In genomic region chr22:23129149-23129548, GRCh38 we compare ENCODE assay signal across 18 cellular contexts. TPM values are rescaled to one million over a fixed set of nuclear protein-coding genes. Genes with fewer than 3 reads are reported as not detected.
DNase-seq lines count a peak whose midpoint lies in the region; ATAC-seq and TF ChIP-seq lines count a peak whose summit lies in the region.
"Had no signal": no experiment of that assay in that cellular context is flagged by ENCODE, and none has a peak within 500 bp of the region (broad histone marks: within the 10 kb centered on the region; RNA-seq: fewer than 3 reads in every experiment).

No MANE protein-coding gene starts in this region.

- no peaks in the 10 kb centered on the region for H3K27me3 ChIP-seq in breast epithelium
- H3K27me3 ChIP-seq in dorsolateral prefrontal cortex = no peaks in the 10 kb centered on the region
- H3K27me3 ChIP-seq: BLaER1 had no signal

- H3K27ac ChIP-seq in breast epithelium (no peak overlapping the region), dorsolateral prefrontal cortex (peak overlapping the region in 54 of 59 donors; percentile 40 to 100 (median 87)), substantia nigra (ENCODE audit: low read depth, low read length, poor library complexity, severe bottlenecking) (peak overlapping the region; percentile 82), coronary artery (no peak overlapping the region)
- H3K27ac ChIP-seq: BLaER1, GM23248 had no signal

- H3K36me3 Mint-ChIP-seq in MCF 10A (ENCODE audit: insufficient read depth, unreplicated experiment) (no peaks in the 10 kb centered on the region), naive B cell (no peaks in the 10 kb centered on the region)
- H3K36me3 Mint-ChIP-seq: CD14-positive monocyte; CD4-positive, alpha-beta memory T cell had no signal

- H3K4me1 Mint-ChIP-seq in MCF 10A (ENCODE audit: insufficient read depth, unreplicated experiment) (no peaks in the 10 kb centered on the region), naive B cell (peaks cover 0 to 7% (median 5%) of the 10 kb centered on the region in 3 donors)

- BruUV-seq in MCF 10A (replicated peaks; lab: Mats Ljungman, UMichigan) = no TSS peak

- H3K9me3 ChIP-seq in breast epithelium = no peaks in the 10 kb centered on the region
- H3K9me3 ChIP-seq: BLaER1, HAP-1 had no signal

- intact Hi-C loops in MCF 10A (cut with micrococcal nuclease) (no loop called here), breast epithelium (cut with DNase I; ENCODE audit: low total_unique reads) (no loop called here), dorsolateral prefrontal cortex (cut with DNase I) (loop anchor here (5.0 to 10.0 kb wide), 2 partner anchors 57 to 284 kb away; partner anchors contain the start of gene GNAZ (in 2 of the 2))

- H3K4me3 Mint-ChIP-seq in MCF 10A (ENCODE audit: unreplicated experiment) (no peak overlapping the region), naive B cell (no peak overlapping the region)
- H3K4me3 Mint-ChIP-seq: CD14-positive monocyte had no signal

- H3K27me3 Mint-ChIP-seq in MCF 10A (ENCODE audit: insufficient read depth, unreplicated experiment) (peaks cover 19% of the 10 kb centered on the region), naive B cell (peaks cover 0 to 4% (median 0%) of the 10 kb centered on the region in 3 donors)
- H3K27me3 Mint-ChIP-seq: CD4-positive, alpha-beta memory T cell had no signal

- H3K4me3 ChIP-seq in breast epithelium (no peak overlapping the region), dorsolateral prefrontal cortex (no peak overlapping the region), coronary artery (no peak overlapping the region)
- H3K4me3 ChIP-seq: BLaER1, GM23248, HAP-1 had no signal

- CTCF ChIA-PET in MCF 10A (lab: Yijun Ruan, JAX) = interaction anchor here (0.7 to 4.8 kb wide), 5 partner anchors 15 to 667 kb away, joined by 3 to 160 read pairs (median 7); no protein-coding TSS in a partner anchor

- H3K9me3 Mint-ChIP-seq in MCF 10A (ENCODE audit: unreplicated experiment) (no peaks in the 10 kb centered on the region), naive B cell (no peaks in the 10 kb centered on the region)
- H3K9me3 Mint-ChIP-seq: CD14-positive monocyte; CD4-positive, alpha-beta memory T cell had no signal

- no peaks in the 10 kb centered on the region for H3K36me3 ChIP-seq in breast epithelium
- H3K36me3 ChIP-seq: HAP-1 had no signal

- H3K4me1 ChIP-seq in breast epithelium = no peaks in the 10 kb centered on the region
- H3K4me1 ChIP-seq: HAP-1 had no signal

- DNase-seq in MCF 10A (ENCODE audit: unreplicated experiment) (no peak), breast epithelium (ENCODE audit: low spot score in 2 of 2) (no peak), dorsolateral prefrontal cortex (peak in 2 of 10 donors; percentile 31 to 39), naive B cell (no peak), substantia nigra (lab: John Stamatoyannopoulos, UW) (no peak), nucleus accumbens (lab: John Stamatoyannopoulos, UW) (no peak), coronary artery (ENCODE audit: low spot score) (no peak), kidney tubule cell (ENCODE audit: low spot score) (no peak)
- DNase-seq: 8988T, DMS79, GM23248 had no signal

- ATAC-seq in naive B cell (ENCODE audit: low read depth in 2 of 2) = no peak

- no peak for TF ChIP-seq POLR2A in breast epithelium (IDR thresholded peaks at IDR 0.05)

- no peak for TF ChIP-seq CTCF in MCF 10A (IDR thresholded peaks at IDR 0.05; ENCODE audit: unreplicated experiment)
- TF ChIP-seq CTCF in breast epithelium (IDR thresholded peaks at IDR 0.05) = no peak
- no peak for TF ChIP-seq CTCF in dorsolateral prefrontal cortex (IDR thresholded peaks at IDR 0.05 in 54 of 56, conservative IDR thresholded peaks at IDR 0.05 in 2 of 56; ENCODE audit: low read depth in 1 of 56, partially characterized antibody in 56 of 56)
- no peak for TF ChIP-seq CTCF in coronary artery (IDR thresholded peaks at IDR 0.05)

- POLR2A ChIA-PET in MCF 10A (lab: Yijun Ruan, JAX) = no interaction called here

- H3K27ac Mint-ChIP-seq in MCF 10A (ENCODE audit: low read depth, unreplicated experiment) = peak overlapping the region; percentile 32
- peak overlapping the region in 4 of 6 donors; percentile 53 to 87 (median 69) for H3K27ac Mint-ChIP-seq in naive B cell

RNA-seq across cellular contexts. Expression of gene RSPH14, which starts 12.6 kb away (rescaled TPM):
- total RNA-seq in MCF 10A (2022) = not detected in 2 replicates
- under 1 TPM in 1 of 3 donors, not detected in 2; 0.29 TPM for total RNA-seq in breast epithelium
- 10 to 100 TPM in 84 of 120 experiments, 1 to 10 TPM in 36; 3.0 to 22.3 (median 11.9) TPM for total RNA-seq in dorsolateral prefrontal cortex
- under 1 TPM in 2 of 6 donors, not detected in 4; 0.25 to 0.27 TPM for polyA plus RNA-seq in naive B cell (ENCODE audit: low read depth in 6 of 6)
- total RNA-seq: A673; CD4-positive, alpha-beta memory T cell; Daoy; GM23248; H4 had no signal
- polyA plus RNA-seq: CD14-positive monocyte; CD4-positive, alpha-beta memory T cell; GM23248 had no signal

RNA-seq across cellular contexts. Expression of gene RAB36, which starts 16.1 kb away (rescaled TPM):
- 8.5 and 8.8 TPM in 2 replicates for total RNA-seq in MCF 10A (2022)
- total RNA-seq in breast epithelium = 1 to 10 TPM; 1.3 to 4.8 (median 2.9) TPM
- 10 to 100 TPM in 101 of 120 experiments, 1 to 10 TPM in 19; 7.2 to 20.6 (median 12.3) TPM for total RNA-seq in dorsolateral prefrontal cortex
- 1 to 10 TPM in 2 of 6 donors, under 1 TPM in 3, not detected in 1; 0.40 to 1.7 (median 0.80) TPM for polyA plus RNA-seq in naive B cell (ENCODE audit: low read depth in 6 of 6)

RNA-seq across cellular contexts. Expression of gene BCR, which starts 51.2 kb away (rescaled TPM):
- total RNA-seq in MCF 10A (2022) (62.2 and 77.9 TPM in 2 replicates), breast epithelium (10 to 100 TPM; 25.3 to 44.6 (median 35.1) TPM), dorsolateral prefrontal cortex (100 to 1,000 TPM in 90 of 120 experiments, 10 to 100 TPM in 30; 54.7 to 211 (median 113) TPM)
- 10 to 100 TPM in 1 of 6 donors, 1 to 10 TPM in 4, not detected in 1; 2.6 to 12.1 (median 4.0) TPM for polyA plus RNA-seq in naive B cell (ENCODE audit: low read depth in 6 of 6)

RNA-seq across cellular contexts. Expression of gene GNAZ, which starts 58.8 kb away (rescaled TPM):
- total RNA-seq in MCF 10A (2022) (0.82 and 0.98 TPM in 2 replicates), breast epithelium (10 to 100 TPM in 1 of 3 donors, 1 to 10 TPM in 2; 5.0 to 15.7 (median 5.3) TPM), dorsolateral prefrontal cortex (100 to 1,000 TPM in 10 of 120 experiments, 10 to 100 TPM in 110; 66.2 to 113 (median 85.3) TPM)
- polyA plus RNA-seq in naive B cell (ENCODE audit: low read depth in 6 of 6) = 1 to 10 TPM in 3 of 6 donors, under 1 TPM in 2, not detected in 1; 0.39 to 4.7 (median 2.3) TPM

Comparison
In these comparisons a context has a peak if more than half of its experiments do, and no peak if none do; other contexts are left out.
1. H3K27ac ChIP-seq: peak in dorsolateral prefrontal cortex (54 of 59) and substantia nigra (single experiment); none in breast epithelium (0 of 2) and coronary artery (0 of 2).
2. intact Hi-C loops: an anchor here in dorsolateral prefrontal cortex (5.0 to 10.0 kb wide); none called in MCF 10A and breast epithelium.